In genomic region chr3:123930426-123930825, GRCh38 we compare ENCODE assay signal across 1 cellular context.
TF ChIP-seq lines count a peak whose summit lies in the region.

No MANE protein-coding gene starts in this region.

TF ChIP-seq in A549, 52 proteins besides CTCF, POLR2A, EP300 and RAD21 (continued from another document):
- TF ChIP-seq ELK1 (IDR thresholded peaks at IDR 0.05; ENCODE audit: low read depth, low read length) (no peak), PHF8 (IDR thresholded peaks at IDR 0.05; ENCODE audit: borderline replicate concordance, low read depth) (no peak), CEBPB (IDR thresholded peaks at IDR 0.05) (no peak), JUNB (IDR thresholded peaks at IDR 0.05) (no peak), ZNF302 (CRISPR knock-in tag; IDR thresholded peaks at IDR 0.05) (no peak)
- TF ChIP-seq, protein P1, sequence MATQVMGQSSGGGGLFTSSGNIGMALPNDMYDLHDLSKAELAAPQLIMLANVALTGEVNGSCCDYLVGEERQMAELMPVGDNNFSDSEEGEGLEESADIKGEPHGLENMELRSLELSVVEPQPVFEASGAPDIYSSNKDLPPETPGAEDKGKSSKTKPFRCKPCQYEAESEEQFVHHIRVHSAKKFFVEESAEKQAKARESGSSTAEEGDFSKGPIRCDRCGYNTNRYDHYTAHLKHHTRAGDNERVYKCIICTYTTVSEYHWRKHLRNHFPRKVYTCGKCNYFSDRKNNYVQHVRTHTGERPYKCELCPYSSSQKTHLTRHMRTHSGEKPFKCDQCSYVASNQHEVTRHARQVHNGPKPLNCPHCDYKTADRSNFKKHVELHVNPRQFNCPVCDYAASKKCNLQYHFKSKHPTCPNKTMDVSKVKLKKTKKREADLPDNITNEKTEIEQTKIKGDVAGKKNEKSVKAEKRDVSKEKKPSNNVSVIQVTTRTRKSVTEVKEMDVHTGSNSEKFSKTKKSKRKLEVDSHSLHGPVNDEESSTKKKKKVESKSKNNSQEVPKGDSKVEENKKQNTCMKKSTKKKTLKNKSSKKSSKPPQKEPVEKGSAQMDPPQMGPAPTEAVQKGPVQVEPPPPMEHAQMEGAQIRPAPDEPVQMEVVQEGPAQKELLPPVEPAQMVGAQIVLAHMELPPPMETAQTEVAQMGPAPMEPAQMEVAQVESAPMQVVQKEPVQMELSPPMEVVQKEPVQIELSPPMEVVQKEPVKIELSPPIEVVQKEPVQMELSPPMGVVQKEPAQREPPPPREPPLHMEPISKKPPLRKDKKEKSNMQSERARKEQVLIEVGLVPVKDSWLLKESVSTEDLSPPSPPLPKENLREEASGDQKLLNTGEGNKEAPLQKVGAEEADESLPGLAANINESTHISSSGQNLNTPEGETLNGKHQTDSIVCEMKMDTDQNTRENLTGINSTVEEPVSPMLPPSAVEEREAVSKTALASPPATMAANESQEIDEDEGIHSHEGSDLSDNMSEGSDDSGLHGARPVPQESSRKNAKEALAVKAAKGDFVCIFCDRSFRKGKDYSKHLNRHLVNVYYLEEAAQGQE (IDR thresholded peaks at IDR 0.05), result no peak
